ENCODE assay signal across 1 cellular context in genomic region chr22:27666272-27666997, GRCh38.
TF ChIP-seq lines count a peak whose summit lies in the region.

No MANE protein-coding gene starts in this region.

TF ChIP-seq in K562, 482 proteins besides CTCF, POLR2A, EP300 and RAD21 (continued from another document):
- no peak for TF ChIP-seq RFX7 (CRISPR knock-in tag; IDR thresholded peaks at IDR 0.05)
- peak; percentile 19; the same call in 1 of the 2 replicates for TF ChIP-seq RAD51 (IDR thresholded peaks at IDR 0.05; ENCODE audit: borderline replicate concordance, low read depth)
- no peak for TF ChIP-seq SFPQ (IDR thresholded peaks at IDR 0.05; ENCODE audit: low read depth, low read length)
- TF ChIP-seq PRPF4 (IDR thresholded peaks at IDR 0.05; ENCODE audit: insufficient read depth, low read depth, low read length, poor library complexity, severe bottlenecking), result no peak
- TF ChIP-seq PURB (CRISPR knock-in tag; IDR thresholded peaks at IDR 0.05; ENCODE audit: low read depth), result no peak
- no peak for TF ChIP-seq NRF1 (conservative IDR thresholded peaks at IDR 0.05 in 1 of 2, IDR thresholded peaks at IDR 0.05 in 1 of 2)
- TF ChIP-seq JUNB (CRISPR knock-in tag; conservative IDR thresholded peaks at IDR 0.05), result no peak
- TF ChIP-seq CBX3 (IDR thresholded peaks at IDR 0.05; ENCODE audit: borderline replicate concordance in 1 of 2, low read length in 2 of 2), result peak in 1 of 2 experiments; percentile 57; a peak in 1 of 3 replicates
- no peak for TF ChIP-seq ZNF407 (IDR thresholded peaks at IDR 0.05; ENCODE audit: low read depth)
- no peak for TF ChIP-seq ZNF740 (CRISPR knock-in tag; IDR thresholded peaks at IDR 0.05)
- TF ChIP-seq ZNF740 (tag; IDR thresholded peaks at IDR 0.05), result no peak
- no peak for TF ChIP-seq HCFC1 (IDR thresholded peaks at IDR 0.05; ENCODE audit: low read depth, low read length)
- TF ChIP-seq TFE3 (CRISPR knock-in tag; IDR thresholded peaks at IDR 0.05), result peak; percentile 52
- no peak for TF ChIP-seq L3MBTL2 (IDR thresholded peaks at IDR 0.05)
- TF ChIP-seq ZBTB43 (CRISPR knock-in tag; IDR thresholded peaks at IDR 0.05), result no peak
- no peak for TF ChIP-seq ETV5 (CRISPR knock-in tag; IDR thresholded peaks at IDR 0.05; ENCODE audit: low read depth)
- TF ChIP-seq ZNF134 (CRISPR knock-in tag; conservative IDR thresholded peaks at IDR 0.05), result no peak
- TF ChIP-seq CEBPB (tag; IDR thresholded peaks at IDR 0.05), result no peak
- no peak for TF ChIP-seq ZBTB5 (IDR thresholded peaks at IDR 0.05)
- peak; percentile 28 to 55; a peak in 2 of 4 replicates for TF ChIP-seq KDM1A (IDR thresholded peaks at IDR 0.05)
- TF ChIP-seq TRIM28 (IDR thresholded peaks at IDR 0.05), result peak; percentile 60; the same call in 1 of the 2 replicates
TF ChIP-seq in K562: peak in this region for 9.
